27 cellular contexts compared by ENCODE assay signal in genomic region chr20:44862286-44862685, GRCh38. TPM values are rescaled to one million over a fixed set of nuclear protein-coding genes. Genes with fewer than 3 reads are reported as not detected.
DNase-seq lines count a peak whose midpoint lies in the region; ATAC-seq, FAIRE-seq and TF ChIP-seq lines count a peak whose summit lies in the region.
"Had no signal": no experiment of that assay in that cellular context is flagged by ENCODE, and none has a peak within 500 bp of the region (broad histone marks: within the 10 kb centered on the region; RNA-seq: fewer than 3 reads in every experiment).

No MANE protein-coding gene starts in this region.

- no peaks in the 10 kb centered on the region for H3K27me3 ChIP-seq in adipocyte (replicated peaks; ENCODE audit: control insufficient read depth, insufficient read depth, low read length)
- no peaks in the 10 kb centered on the region for H3K27me3 ChIP-seq in thoracic aorta (replicated peaks; ENCODE audit: insufficient read depth)
- no peaks in the 10 kb centered on the region for H3K27me3 ChIP-seq in tibial nerve
- H3K27me3 ChIP-seq: SJSA1 had no signal

- FAIRE-seq in HTR-8/SVneo (lab: Jason Lieb, UNC): peak; percentile 72
- FAIRE-seq: endothelial cell of umbilical vein, urothelium cell line had no signal

- no peak for DNase-seq in HTR-8/SVneo (ENCODE audit: insufficient read length, low spot score)
- DNase-seq in adipocyte (ENCODE audit: low read depth): no peak
- DNase-seq in mesothelial cell of epicardium (ENCODE audit: low spot score in 2 of 2, unreplicated experiment in 2 of 2): no peak
- DNase-seq in thoracic aorta (ENCODE audit: low spot score): no peak
- DNase-seq in stimulated activated CD8-positive, alpha-beta memory T cell treated with anti-CD3 and anti-CD28 coated beads, Interleukin-4, amount 100 ng/mL, for 48 hours: no peak
- DNase-seq in SW480 (ENCODE audit: low spot score): no peak
- DNase-seq in tibial nerve (ENCODE audit: low spot score in 2 of 2): no peak
- DNase-seq: activated B cell treated with CpG ODN at 0.5 μM for 24 hours; activated CD8-positive, alpha-beta memory T cell treated with anti-CD3 and anti-CD28 coated beads, Interleukin-2, amount 50 U/mL, for 4 hours; activated naive CD4-positive, alpha-beta T cell treated with anti-CD3 and anti-CD28 coated beads for 36 hours; DND-41; islet precursor cell; naive B cell; NCI-H1092; NCI-H1694 treated with DMSO at 0.1 percent for 48 hours; NCI-H2171 treated with DMSO at 0.1 percent for 48 hours; NCI-H524; NK-92 treated with Interleukin-12 subunit alpha and Interleukin-12 subunit beta, amount 100 ng/mL, for 24 hours; T-cell had no signal

- TF ChIP-seq POLR2A in tibial nerve (IDR thresholded peaks at IDR 0.05): no peak

- H3K4me1 Mint-ChIP-seq in mesothelial cell of epicardium: peaks cover 19% of the 10 kb centered on the region

- no peaks in the 10 kb centered on the region for H3K36me3 ChIP-seq in adipocyte (ENCODE audit: control insufficient read depth, insufficient read depth, low read length, severe bottlenecking)
- no peaks in the 10 kb centered on the region for H3K36me3 ChIP-seq in thoracic aorta
- H3K36me3 ChIP-seq in tibial nerve: no peaks in the 10 kb centered on the region
- H3K36me3 ChIP-seq: SJSA1 had no signal

- WGBS in tibial nerve, 2 donors: 70 to 74% methylated on average over 2 of the region's 2 CpGs

- peak overlapping the region; percentile 14 for H3K27ac Mint-ChIP-seq in mesothelial cell of epicardium
- H3K27ac Mint-ChIP-seq: activated B cell treated with CpG ODN at 0.5 μM for 24 hours; activated naive CD4-positive, alpha-beta T cell treated with anti-CD3 and anti-CD28 coated beads for 36 hours; activated T-helper 1 cell treated with anti-CD3 and anti-CD28 coated beads, Interleukin-12 subunit alpha, Interleukin-12 subunit beta, Interleukin-2, Interleukin-4 antibody, amounts not matched to agents 30 ng/mL and 10 ng/mL and 1 ng/mL, durations not matched to agents 14 hours and 24 hours and 36 hours; T-cell had no signal

- TF ChIP-seq CTCF in mesothelial cell of epicardium (IDR thresholded peaks at IDR 0.05; ENCODE audit: unreplicated experiment) (no peak), thoracic aorta (IDR thresholded peaks at IDR 0.05) (no peak), tibial nerve (IDR thresholded peaks at IDR 0.05) (no peak)

- peak overlapping the region; percentile 93 for H3K27ac ChIP-seq in thoracic aorta
- H3K27ac ChIP-seq in tibial nerve: peak overlapping the region in 2 of 4 donors; percentile 31 to 57
- H3K27ac ChIP-seq: C4-2B, SJSA1 had no signal

- H3K36me3 Mint-ChIP-seq in mesothelial cell of epicardium: no peaks in the 10 kb centered on the region
- H3K36me3 Mint-ChIP-seq: T-cell had no signal

- peak overlapping the region; percentile 61 for H3K9ac ChIP-seq in adipocyte (ENCODE audit: low read length)

- H3K9me3 ChIP-seq in adipocyte (ENCODE audit: control insufficient read depth, low read length): no peaks in the 10 kb centered on the region
- H3K9me3 ChIP-seq in thoracic aorta: no peaks in the 10 kb centered on the region
- no peaks in the 10 kb centered on the region for H3K9me3 ChIP-seq in tibial nerve
- H3K9me3 ChIP-seq: SJSA1 had no signal

- H3K4me1 ChIP-seq in adipocyte (ENCODE audit: control insufficient read depth, insufficient read depth, low read length) (peaks cover 38% of the 10 kb centered on the region), thoracic aorta (ENCODE audit: control insufficient read depth in 1 of 2, low read depth in 2 of 2) (peaks cover 57 to 78% of the 10 kb centered on the region in 2 donors), tibial nerve (peaks cover 0 to 34% (median 8%) of the 10 kb centered on the region in 4 donors)

- H3K27me3 Mint-ChIP-seq in mesothelial cell of epicardium (ENCODE audit: low read depth): no peaks in the 10 kb centered on the region
- H3K27me3 Mint-ChIP-seq: activated B cell treated with CpG ODN at 0.5 μM for 24 hours had no signal

- no peaks in the 10 kb centered on the region for H3K9me3 Mint-ChIP-seq in mesothelial cell of epicardium
- H3K9me3 Mint-ChIP-seq: activated B cell treated with CpG ODN at 0.5 μM for 24 hours; activated naive CD4-positive, alpha-beta T cell treated with anti-CD3 and anti-CD28 coated beads for 36 hours; activated T-helper 1 cell treated with anti-CD3 and anti-CD28 coated beads, Interleukin-12 subunit alpha, Interleukin-12 subunit beta, Interleukin-2, Interleukin-4 antibody, amounts not matched to agents 30 ng/mL and 10 ng/mL and 1 ng/mL, durations not matched to agents 14 hours and 24 hours and 36 hours; T-cell had no signal

- no peak overlapping the region for H3K4me3 ChIP-seq in adipocyte (ENCODE audit: low read length)
- H3K4me3 ChIP-seq in thoracic aorta: no peak overlapping the region
- H3K4me3 ChIP-seq in tibial nerve: no peak overlapping the region
- H3K4me3 ChIP-seq: SJSA1, skin epidermis had no signal

- ATAC-seq in thoracic aorta (ENCODE audit: insufficient number of reproducible peaks, low FRiP score, low read depth) (no peak), HG02938 (IDR thresholded peaks at IDR 0.05; ENCODE audit: unreplicated experiment) (no peak)
- ATAC-seq: T-cell had no signal

- no peak overlapping the region for H3K4me3 Mint-ChIP-seq in mesothelial cell of epicardium
- H3K4me3 Mint-ChIP-seq: activated B cell treated with CpG ODN at 0.5 μM for 24 hours; activated naive CD4-positive, alpha-beta T cell treated with anti-CD3 and anti-CD28 coated beads for 36 hours; activated T-helper 1 cell treated with anti-CD3 and anti-CD28 coated beads, Interleukin-12 subunit alpha, Interleukin-12 subunit beta, Interleukin-2, Interleukin-4 antibody, amounts not matched to agents 30 ng/mL and 10 ng/mL and 1 ng/mL, durations not matched to agents 14 hours and 24 hours and 36 hours; naive B cell; T-cell had no signal

- TF ChIP-seq EP300 in tibial nerve (IDR thresholded peaks at IDR 0.05): no peak

RNA-seq across cellular contexts. Expression of gene YWHAB, which starts 23.2 kb away (rescaled TPM):
- total RNA-seq in mesothelial cell of epicardium: 113 to 116 TPM (median 114 TPM) in 3 replicates
- total RNA-seq in thoracic aorta: 100 to 1,000 TPM; 135 to 156 TPM
- 100 to 1,000 TPM in 1 of 4 donors, 10 to 100 TPM in 3; 97.9 to 119 (median 98.3) TPM for total RNA-seq in tibial nerve

RNA-seq across cellular contexts. Expression of gene PABPC1L, which starts 47.6 kb away (rescaled TPM):
- total RNA-seq in mesothelial cell of epicardium (131 to 135 TPM (median 135 TPM) in 3 replicates), thoracic aorta (10 to 100 TPM; 29.5 to 33.2 TPM), tibial nerve (10 to 100 TPM; 11.8 to 27.9 (median 16.0) TPM)

RNA-seq across cellular contexts. Expression of gene RIMS4, which starts 51.9 kb away (rescaled TPM):
- total RNA-seq in mesothelial cell of epicardium: 1.3 to 2.2 TPM (median 1.6 TPM) in 3 replicates
- total RNA-seq in thoracic aorta: 10 to 100 TPM in 1 of 2 donors, 1 to 10 TPM in 1; 2.4 to 13.5 TPM
- total RNA-seq in tibial nerve: 1 to 10 TPM in 2 of 4 donors, under 1 TPM in 2; 0.21 to 4.7 (median 1.7) TPM
- total RNA-seq: activated B cell treated with CpG ODN at 0.5 μM for 24 hours; activated T-helper 1 cell treated with anti-CD3 and anti-CD28 coated beads, Interleukin-12 subunit alpha, Interleukin-12 subunit beta, Interleukin-2, Interleukin-4 antibody, amounts not matched to agents 30 ng/mL and 10 ng/mL and 1 ng/mL, durations not matched to agents 14 hours and 24 hours and 36 hours; endothelial cell of umbilical vein; LHCN-M2; SJSA1 had no signal
